In the genomic region with DNA sequence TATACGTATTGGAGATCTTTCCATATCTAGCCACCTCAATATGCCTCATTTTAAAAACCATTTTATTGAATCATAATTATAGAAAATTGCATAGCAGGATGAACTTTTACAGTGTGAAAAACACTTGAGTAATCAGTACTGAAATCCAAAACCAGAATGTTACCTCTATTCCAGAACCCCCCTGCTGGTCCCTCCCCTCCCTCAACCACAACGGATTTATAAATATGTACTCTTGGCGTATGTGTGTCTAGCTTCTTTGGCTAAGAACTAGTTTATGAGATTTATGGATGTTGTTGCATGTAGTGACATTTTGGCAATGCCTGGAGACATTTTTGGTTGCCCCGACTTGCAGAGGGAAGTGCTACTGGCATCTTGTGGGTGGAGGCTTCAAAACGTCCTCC, we compare ENCODE assay signal across 16 cellular contexts. TPM values are rescaled to one million over a fixed set of nuclear protein-coding genes. Genes with fewer than 3 reads are reported as not detected.
DNase-seq lines count a peak whose midpoint lies in the region; ATAC-seq and TF ChIP-seq lines count a peak whose summit lies in the region.
"Had no signal": no experiment of that assay in that cellular context is flagged by ENCODE, and none has a peak within 500 bp of the region (broad histone marks: within the 10 kb centered on the region; RNA-seq: fewer than 3 reads in every experiment).

No MANE protein-coding gene starts in this region.

- H2AFZ ChIP-seq in PC-3 (ENCODE audit: low read length) (no peak overlapping the region), fibroblast of lung (ENCODE audit: low read length) (no peak overlapping the region)

- TF ChIP-seq EP300 in transverse colon (IDR thresholded peaks at IDR 0.05; ENCODE audit: low read depth), result no peak

- no TSS peak for BruUV-seq in PC-3 (replicated peaks; lab: Mats Ljungman, UMichigan)

- no peaks in the 10 kb centered on the region for H4K20me1 ChIP-seq in PC-3 (ENCODE audit: low read length)
- no peaks in the 10 kb centered on the region for H4K20me1 ChIP-seq in fibroblast of lung (ENCODE audit: control insufficient read depth, extremely low read depth, insufficient read depth, low read length)

- intact Hi-C loops in PC-3 (cut with micrococcal nuclease) (loop anchor here (1.0 to 2.0 kb wide), 2 partner anchors 18 to 45 kb away; no protein-coding TSS in a partner anchor), transverse colon (cut with DNase I; ENCODE audit: low total_unique reads) (no loop called here), spleen (cut with DNase I; ENCODE audit: low total_unique reads) (no loop called here)

- WGBS in transverse colon (ENCODE audit: low coverage in 1 of 2), 2 donors, result 20% methylated on average over 1 to 5 of the region's 5 CpGs
- WGBS in spleen, 5 donors, result 30 to 56% (median 45%) methylated on average over 5 of the region's 5 CpGs

- POLR2A ChIA-PET in PC-3 (lab: Charles Lee; ENCODE audit: unreplicated experiment), result no interaction called here

- no peaks in the 10 kb centered on the region for H3K9me3 ChIP-seq in PC-3 (ENCODE audit: low read length)
- H3K9me3 ChIP-seq in fibroblast of lung (ENCODE audit: control insufficient read depth, insufficient read depth, low read depth, low read length), result no peaks in the 10 kb centered on the region
- no peaks in the 10 kb centered on the region for H3K9me3 ChIP-seq in transverse colon
- no peaks in the 10 kb centered on the region for H3K9me3 ChIP-seq in spleen
- H3K9me3 ChIP-seq: gastroesophageal sphincter had no signal

- H3K4me1 ChIP-seq in PC-3 (ENCODE audit: insufficient read depth, low read length) (peaks cover 39% of the 10 kb centered on the region), fibroblast of lung (ENCODE audit: control insufficient read depth, extremely low read depth, insufficient read depth, low read length) (peaks cover 18% of the 10 kb centered on the region), transverse colon (peaks cover 22 to 52% (median 32%) of the 10 kb centered on the region in 4 donors), spleen (peaks cover 0 to 46% (median 10%) of the 10 kb centered on the region in 6 donors)

- H3F3A ChIP-seq in PC-3 (ENCODE audit: low read length, unreplicated experiment), result peaks cover 4% of the 10 kb centered on the region

- H3K36me3 ChIP-seq in PC-3 (ENCODE audit: low read depth, low read length), result no peaks in the 10 kb centered on the region
- no peaks in the 10 kb centered on the region for H3K36me3 ChIP-seq in fibroblast of lung (ENCODE audit: control insufficient read depth, insufficient read depth, low read length)
- no peaks in the 10 kb centered on the region for H3K36me3 ChIP-seq in transverse colon
- H3K36me3 ChIP-seq in spleen, result no peaks in the 10 kb centered on the region
- H3K36me3 ChIP-seq: gastroesophageal sphincter had no signal

- peak overlapping the region; percentile 56 for H3K4me3 ChIP-seq in PC-3 (ENCODE audit: low read length)
- no peak overlapping the region for H3K4me3 ChIP-seq in fibroblast of lung (replicated peaks in 1 of 4; ENCODE audit: control extremely low read depth in 1 of 4, insufficient read depth in 1 of 4, low read depth in 3 of 4, low read length in 4 of 4)
- H3K4me3 ChIP-seq in transverse colon, result no peak overlapping the region
- H3K4me3 ChIP-seq in spleen, result no peak overlapping the region
- H3K4me3 ChIP-seq: gastroesophageal sphincter, skin epidermis had no signal

- TF ChIP-seq CTCF in PC-3 (conservative IDR thresholded peaks at IDR 0.05; ENCODE audit: low read depth, low read length) (no peak), fibroblast of lung (conservative IDR thresholded peaks at IDR 0.05 in 1 of 2, IDR thresholded peaks at IDR 0.05 in 1 of 2; ENCODE audit: low read depth in 1 of 2, low read length in 2 of 2) (no peak), transverse colon (IDR thresholded peaks at IDR 0.05) (no peak), spleen (IDR thresholded peaks at IDR 0.05 in 8 of 11, conservative IDR thresholded peaks at IDR 0.05 in 3 of 11) (no peak)

- H3K79me2 ChIP-seq in PC-3 (ENCODE audit: low read length), result no peaks in the 10 kb centered on the region
- no peaks in the 10 kb centered on the region for H3K79me2 ChIP-seq in fibroblast of lung (ENCODE audit: control insufficient read depth, insufficient read depth, low read length)

- ATAC-seq in PC-3, result peak; percentile 62

- H3K4me2 ChIP-seq in PC-3 (ENCODE audit: low read length), result peak overlapping the region; percentile 86
- H3K4me2 ChIP-seq in fibroblast of lung (ENCODE audit: extremely low read depth, insufficient read depth, low read length), result no peak overlapping the region

- DNase-seq in NOMO-1 treated with DMSO at 0.1 percent for 48 hours (lab: John Stamatoyannopoulos, UW; ENCODE audit: unreplicated experiment) (peak; percentile 37), NOMO-1 treated with dmso at 0.1 percent for 144 hours (lab: John Stamatoyannopoulos, UW; ENCODE audit: unreplicated experiment) (no peak), PC-3 (peak; percentile 82), fibroblast of lung (ENCODE audit: low read depth in 2 of 2) (peak; percentile 30 to 74), transverse colon (no peak), SIG-M5 treated with dmso at 0.1 percent for 504 hours (lab: John Stamatoyannopoulos, UW; ENCODE audit: unreplicated experiment) (no peak), spleen (no peak), dedifferentiated amniotic fluid mesenchymal stem cell (ENCODE audit: extremely low spot score) (no peak)
- DNase-seq: activated CD4-positive, alpha-beta T cell treated with anti-CD3 and anti-CD28 coated beads for 48 hours; EL; KBM-7; kidney; NCI-H524; nephron progenitor cell had no signal

- H3K27ac ChIP-seq in PC-3 (ENCODE audit: low read length), result peak overlapping the region; percentile 97
- H3K27ac ChIP-seq in fibroblast of lung (ENCODE audit: insufficient read depth, low read length), result no peak overlapping the region
- peak overlapping the region; percentile 46 to 64 (median 59) for H3K27ac ChIP-seq in transverse colon
- H3K27ac ChIP-seq in spleen, result no peak overlapping the region

- no peaks in the 10 kb centered on the region for H3K9me2 ChIP-seq in PC-3 (replicated peaks; ENCODE audit: low read length)

- H3K27me3 ChIP-seq in PC-3 (ENCODE audit: low read length), result no peaks in the 10 kb centered on the region
- H3K27me3 ChIP-seq in fibroblast of lung (ENCODE audit: control insufficient read depth, insufficient read depth, low read length), result no peaks in the 10 kb centered on the region
- H3K27me3 ChIP-seq in transverse colon, result no peaks in the 10 kb centered on the region
- H3K27me3 ChIP-seq in spleen (replicated peaks in 1 of 7), result peaks cover 0 to 1% (median 0%) of the 10 kb centered on the region in 7 donors
- H3K27me3 ChIP-seq: gastroesophageal sphincter had no signal

- in situ Hi-C loops in transverse colon (cut with MboI; ENCODE audit: low pct_ligation_motif_present in 1 of 4, low pct_unique_long_range_greater_than_20kb in 1 of 4, low sequenced_read_pairs in 3 of 4), result no loop called here

- H3K9ac ChIP-seq in PC-3 (ENCODE audit: low read length) (peak overlapping the region; percentile 75), fibroblast of lung (ENCODE audit: insufficient read depth, low read length) (no peak overlapping the region)

- CTCF ChIA-PET in PC-3 (lab: Charles Lee), result no interaction called here

- TF ChIP-seq POLR2A in transverse colon (IDR thresholded peaks at IDR 0.05), result no peak
- TF ChIP-seq POLR2A in spleen (IDR thresholded peaks at IDR 0.05), result no peak

RNA-seq across cellular contexts. Expression of a gene that starts 23.4 kb away (rescaled TPM):
- total RNA-seq in PC-3 (2014; rRNA removed), result 21.6 and 31.5 TPM in 2 replicates
- 41.3 and 42.1 TPM in 2 replicates for total RNA-seq in fibroblast of lung
- polyA plus RNA-seq in fibroblast of lung, result 19.8 and 23.1 TPM in 2 replicates
- 14.1 and 19.1 TPM in 2 replicates for polyA plus RNA-seq in fibroblast of lung (2012)
- 12.9 and 15.8 TPM in 2 replicates for polyA minus RNA-seq in fibroblast of lung (ENCODE audit: low replicate concordance)
- 10 to 100 TPM; 22.9 to 79.3 (median 48.0) TPM for total RNA-seq in transverse colon
- total RNA-seq in spleen, result 10 to 100 TPM; 19.1 to 41.5 (median 32.7) TPM
- 1 to 10 TPM; 2.2 to 3.7 (median 2.5) TPM for polyA plus RNA-seq in spleen

RNA-seq across cellular contexts. Expression of a gene that starts 30.8 kb away (rescaled TPM):
- total RNA-seq in PC-3 (2014; rRNA removed) (10.8 and 11.8 TPM in 2 replicates), fibroblast of lung (0.26 and 0.33 TPM in 2 replicates), transverse colon (10 to 100 TPM in 3 of 4 donors, 1 to 10 TPM in 1; 9.1 to 51.7 (median 19.1) TPM), spleen (1 to 10 TPM; 1.2 to 3.7 (median 1.6) TPM)
- polyA plus RNA-seq in fibroblast of lung (0.15 TPM in 1 of 2 replicates, not detected in the other), spleen (1 to 10 TPM; 1.5 to 3.2 (median 2.9) TPM)
- not detected in 2 replicates for polyA plus RNA-seq in fibroblast of lung (2012)
- not detected in 2 replicates for polyA minus RNA-seq in fibroblast of lung (ENCODE audit: low replicate concordance)

Comparison
In these comparisons a context has a peak if more than half of its experiments do, and no peak if none do; other contexts are left out.
1. DNase-seq: peak in NOMO-1 treated with DMSO at 0.1 percent for 48 hours (single experiment), PC-3 (single experiment) and fibroblast of lung (2 of 2); none in NOMO-1 treated with dmso at 0.1 percent for 144 hours (single experiment), transverse colon (single experiment), SIG-M5 treated with dmso at 0.1 percent for 504 hours (single experiment), spleen (single experiment) and dedifferentiated amniotic fluid mesenchymal stem cell (single experiment).
2. H3K27ac ChIP-seq: peak in PC-3 (single experiment) and transverse colon (4 of 4); none in fibroblast of lung (single experiment) and spleen (0 of 8).